ENCODE assay signal across 1 cellular context in the genomic region with DNA sequence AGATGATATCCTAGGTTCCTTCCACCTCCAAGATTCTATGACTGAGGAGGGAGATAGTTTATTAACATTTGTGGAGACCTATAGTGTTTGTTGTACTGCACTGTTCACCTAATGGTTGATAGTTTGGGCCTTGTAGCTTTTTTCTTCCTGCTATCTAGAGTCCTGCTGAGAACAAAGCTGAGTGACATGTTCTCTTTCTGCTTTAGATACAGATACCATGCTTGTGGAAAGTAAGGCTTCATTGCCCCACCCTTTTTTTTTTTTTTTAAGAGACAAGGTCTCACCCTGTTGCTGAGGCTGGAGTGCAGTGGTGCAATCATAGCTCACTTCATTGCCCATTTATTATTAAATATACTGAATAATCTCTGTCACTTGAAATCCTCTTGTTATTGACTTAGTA.
TF ChIP-seq lines count a peak whose summit lies in the region.

No MANE protein-coding gene starts in this region.

TF ChIP-seq in GM12878, 131 proteins besides CTCF, POLR2A, EP300 and RAD21:
- TF ChIP-seq, protein P1, sequence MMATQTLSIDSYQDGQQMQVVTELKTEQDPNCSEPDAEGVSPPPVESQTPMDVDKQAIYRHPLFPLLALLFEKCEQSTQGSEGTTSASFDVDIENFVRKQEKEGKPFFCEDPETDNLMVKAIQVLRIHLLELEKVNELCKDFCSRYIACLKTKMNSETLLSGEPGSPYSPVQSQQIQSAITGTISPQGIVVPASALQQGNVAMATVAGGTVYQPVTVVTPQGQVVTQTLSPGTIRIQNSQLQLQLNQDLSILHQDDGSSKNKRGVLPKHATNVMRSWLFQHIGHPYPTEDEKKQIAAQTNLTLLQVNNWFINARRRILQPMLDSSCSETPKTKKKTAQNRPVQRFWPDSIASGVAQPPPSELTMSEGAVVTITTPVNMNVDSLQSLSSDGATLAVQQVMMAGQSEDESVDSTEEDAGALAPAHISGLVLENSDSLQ (IDR thresholded peaks at IDR 0.05), result no peak
- TF ChIP-seq POU2F2 (IDR thresholded peaks at IDR 0.05; ENCODE audit: borderline replicate concordance, low read depth, low read length) (no peak), CHD4 (IDR thresholded peaks at IDR 0.05) (no peak), TCF7 (IDR thresholded peaks at IDR 0.05; ENCODE audit: borderline replicate concordance) (no peak), TCF3 (IDR thresholded peaks at IDR 0.05; ENCODE audit: borderline replicate concordance, insufficient read depth, low read depth, low read length) (no peak), NFXL1 (IDR thresholded peaks at IDR 0.05; ENCODE audit: borderline replicate concordance) (no peak), POLR2AphosphoS2 (IDR thresholded peaks at IDR 0.05; ENCODE audit: low read depth, low read length) (no peak)
- TF ChIP-seq, protein P2, sequence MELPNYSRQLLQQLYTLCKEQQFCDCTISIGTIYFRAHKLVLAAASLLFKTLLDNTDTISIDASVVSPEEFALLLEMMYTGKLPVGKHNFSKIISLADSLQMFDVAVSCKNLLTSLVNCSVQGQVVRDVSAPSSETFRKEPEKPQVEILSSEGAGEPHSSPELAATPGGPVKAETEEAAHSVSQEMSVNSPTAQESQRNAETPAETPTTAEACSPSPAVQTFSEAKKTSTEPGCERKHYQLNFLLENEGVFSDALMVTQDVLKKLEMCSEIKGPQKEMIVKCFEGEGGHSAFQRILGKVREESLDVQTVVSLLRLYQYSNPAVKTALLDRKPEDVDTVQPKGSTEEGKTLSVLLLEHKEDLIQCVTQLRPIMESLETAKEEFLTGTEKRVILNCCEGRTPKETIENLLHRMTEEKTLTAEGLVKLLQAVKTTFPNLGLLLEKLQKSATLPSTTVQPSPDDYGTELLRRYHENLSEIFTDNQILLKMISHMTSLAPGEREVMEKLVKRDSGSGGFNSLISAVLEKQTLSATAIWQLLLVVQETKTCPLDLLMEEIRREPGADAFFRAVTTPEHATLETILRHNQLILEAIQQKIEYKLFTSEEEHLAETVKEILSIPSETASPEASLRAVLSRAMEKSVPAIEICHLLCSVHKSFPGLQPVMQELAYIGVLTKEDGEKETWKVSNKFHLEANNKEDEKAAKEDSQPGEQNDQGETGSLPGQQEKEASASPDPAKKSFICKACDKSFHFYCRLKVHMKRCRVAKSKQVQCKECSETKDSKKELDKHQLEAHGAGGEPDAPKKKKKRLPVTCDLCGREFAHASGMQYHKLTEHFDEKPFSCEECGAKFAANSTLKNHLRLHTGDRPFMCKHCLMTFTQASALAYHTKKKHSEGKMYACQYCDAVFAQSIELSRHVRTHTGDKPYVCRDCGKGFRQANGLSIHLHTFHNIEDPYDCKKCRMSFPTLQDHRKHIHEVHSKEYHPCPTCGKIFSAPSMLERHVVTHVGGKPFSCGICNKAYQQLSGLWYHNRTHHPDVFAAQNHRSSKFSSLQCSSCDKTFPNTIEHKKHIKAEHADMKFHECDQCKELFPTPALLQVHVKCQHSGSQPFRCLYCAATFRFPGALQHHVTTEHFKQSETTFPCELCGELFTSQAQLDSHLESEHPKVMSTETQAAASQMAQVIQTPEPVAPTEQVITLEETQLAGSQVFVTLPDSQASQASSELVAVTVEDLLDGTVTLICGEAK (IDR thresholded peaks at IDR 0.05; ENCODE audit: borderline replicate concordance), result no peak
- TF ChIP-seq, protein P3, sequence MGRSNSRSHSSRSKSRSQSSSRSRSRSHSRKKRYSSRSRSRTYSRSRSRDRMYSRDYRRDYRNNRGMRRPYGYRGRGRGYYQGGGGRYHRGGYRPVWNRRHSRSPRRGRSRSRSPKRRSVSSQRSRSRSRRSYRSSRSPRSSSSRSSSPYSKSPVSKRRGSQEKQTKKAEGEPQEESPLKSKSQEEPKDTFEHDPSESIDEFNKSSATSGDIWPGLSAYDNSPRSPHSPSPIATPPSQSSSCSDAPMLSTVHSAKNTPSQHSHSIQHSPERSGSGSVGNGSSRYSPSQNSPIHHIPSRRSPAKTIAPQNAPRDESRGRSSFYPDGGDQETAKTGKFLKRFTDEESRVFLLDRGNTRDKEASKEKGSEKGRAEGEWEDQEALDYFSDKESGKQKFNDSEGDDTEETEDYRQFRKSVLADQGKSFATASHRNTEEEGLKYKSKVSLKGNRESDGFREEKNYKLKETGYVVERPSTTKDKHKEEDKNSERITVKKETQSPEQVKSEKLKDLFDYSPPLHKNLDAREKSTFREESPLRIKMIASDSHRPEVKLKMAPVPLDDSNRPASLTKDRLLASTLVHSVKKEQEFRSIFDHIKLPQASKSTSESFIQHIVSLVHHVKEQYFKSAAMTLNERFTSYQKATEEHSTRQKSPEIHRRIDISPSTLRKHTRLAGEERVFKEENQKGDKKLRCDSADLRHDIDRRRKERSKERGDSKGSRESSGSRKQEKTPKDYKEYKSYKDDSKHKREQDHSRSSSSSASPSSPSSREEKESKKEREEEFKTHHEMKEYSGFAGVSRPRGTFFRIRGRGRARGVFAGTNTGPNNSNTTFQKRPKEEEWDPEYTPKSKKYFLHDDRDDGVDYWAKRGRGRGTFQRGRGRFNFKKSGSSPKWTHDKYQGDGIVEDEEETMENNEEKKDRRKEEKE (IDR thresholded peaks at IDR 0.05), result no peak
- TF ChIP-seq, protein P4, sequence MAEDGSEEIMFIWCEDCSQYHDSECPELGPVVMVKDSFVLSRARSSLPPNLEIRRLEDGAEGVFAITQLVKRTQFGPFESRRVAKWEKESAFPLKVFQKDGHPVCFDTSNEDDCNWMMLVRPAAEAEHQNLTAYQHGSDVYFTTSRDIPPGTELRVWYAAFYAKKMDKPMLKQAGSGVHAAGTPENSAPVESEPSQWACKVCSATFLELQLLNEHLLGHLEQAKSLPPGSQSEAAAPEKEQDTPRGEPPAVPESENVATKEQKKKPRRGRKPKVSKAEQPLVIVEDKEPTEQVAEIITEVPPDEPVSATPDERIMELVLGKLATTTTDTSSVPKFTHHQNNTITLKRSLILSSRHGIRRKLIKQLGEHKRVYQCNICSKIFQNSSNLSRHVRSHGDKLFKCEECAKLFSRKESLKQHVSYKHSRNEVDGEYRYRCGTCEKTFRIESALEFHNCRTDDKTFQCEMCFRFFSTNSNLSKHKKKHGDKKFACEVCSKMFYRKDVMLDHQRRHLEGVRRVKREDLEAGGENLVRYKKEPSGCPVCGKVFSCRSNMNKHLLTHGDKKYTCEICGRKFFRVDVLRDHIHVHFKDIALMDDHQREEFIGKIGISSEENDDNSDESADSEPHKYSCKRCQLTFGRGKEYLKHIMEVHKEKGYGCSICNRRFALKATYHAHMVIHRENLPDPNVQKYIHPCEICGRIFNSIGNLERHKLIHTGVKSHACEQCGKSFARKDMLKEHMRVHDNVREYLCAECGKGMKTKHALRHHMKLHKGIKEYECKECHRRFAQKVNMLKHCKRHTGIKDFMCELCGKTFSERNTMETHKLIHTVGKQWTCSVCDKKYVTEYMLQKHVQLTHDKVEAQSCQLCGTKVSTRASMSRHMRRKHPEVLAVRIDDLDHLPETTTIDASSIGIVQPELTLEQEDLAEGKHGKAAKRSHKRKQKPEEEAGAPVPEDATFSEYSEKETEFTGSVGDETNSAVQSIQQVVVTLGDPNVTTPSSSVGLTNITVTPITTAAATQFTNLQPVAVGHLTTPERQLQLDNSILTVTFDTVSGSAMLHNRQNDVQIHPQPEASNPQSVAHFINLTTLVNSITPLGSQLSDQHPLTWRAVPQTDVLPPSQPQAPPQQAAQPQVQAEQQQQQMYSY (CRISPR knock-in tag; IDR thresholded peaks at IDR 0.05), result no peak
- TF ChIP-seq, protein P5, sequence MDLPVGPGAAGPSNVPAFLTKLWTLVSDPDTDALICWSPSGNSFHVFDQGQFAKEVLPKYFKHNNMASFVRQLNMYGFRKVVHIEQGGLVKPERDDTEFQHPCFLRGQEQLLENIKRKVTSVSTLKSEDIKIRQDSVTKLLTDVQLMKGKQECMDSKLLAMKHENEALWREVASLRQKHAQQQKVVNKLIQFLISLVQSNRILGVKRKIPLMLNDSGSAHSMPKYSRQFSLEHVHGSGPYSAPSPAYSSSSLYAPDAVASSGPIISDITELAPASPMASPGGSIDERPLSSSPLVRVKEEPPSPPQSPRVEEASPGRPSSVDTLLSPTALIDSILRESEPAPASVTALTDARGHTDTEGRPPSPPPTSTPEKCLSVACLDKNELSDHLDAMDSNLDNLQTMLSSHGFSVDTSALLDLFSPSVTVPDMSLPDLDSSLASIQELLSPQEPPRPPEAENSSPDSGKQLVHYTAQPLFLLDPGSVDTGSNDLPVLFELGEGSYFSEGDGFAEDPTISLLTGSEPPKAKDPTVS (IDR thresholded peaks at IDR 0.05; ENCODE audit: low read depth, low read length), result no peak
- TF ChIP-seq, protein P6, sequence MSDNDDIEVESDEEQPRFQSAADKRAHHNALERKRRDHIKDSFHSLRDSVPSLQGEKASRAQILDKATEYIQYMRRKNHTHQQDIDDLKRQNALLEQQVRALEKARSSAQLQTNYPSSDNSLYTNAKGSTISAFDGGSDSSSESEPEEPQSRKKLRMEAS (IDR thresholded peaks at IDR 0.05; ENCODE audit: low read depth, low read length), result no peak
- TF ChIP-seq, protein P7, sequence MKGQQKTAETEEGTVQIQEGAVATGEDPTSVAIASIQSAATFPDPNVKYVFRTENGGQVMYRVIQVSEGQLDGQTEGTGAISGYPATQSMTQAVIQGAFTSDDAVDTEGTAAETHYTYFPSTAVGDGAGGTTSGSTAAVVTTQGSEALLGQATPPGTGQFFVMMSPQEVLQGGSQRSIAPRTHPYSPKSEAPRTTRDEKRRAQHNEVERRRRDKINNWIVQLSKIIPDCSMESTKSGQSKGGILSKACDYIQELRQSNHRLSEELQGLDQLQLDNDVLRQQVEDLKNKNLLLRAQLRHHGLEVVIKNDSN (IDR thresholded peaks at IDR 0.05; ENCODE audit: borderline replicate concordance, extremely low read length, insufficient read depth, low read depth, low read length), result no peak
- TF ChIP-seq, protein P8, sequence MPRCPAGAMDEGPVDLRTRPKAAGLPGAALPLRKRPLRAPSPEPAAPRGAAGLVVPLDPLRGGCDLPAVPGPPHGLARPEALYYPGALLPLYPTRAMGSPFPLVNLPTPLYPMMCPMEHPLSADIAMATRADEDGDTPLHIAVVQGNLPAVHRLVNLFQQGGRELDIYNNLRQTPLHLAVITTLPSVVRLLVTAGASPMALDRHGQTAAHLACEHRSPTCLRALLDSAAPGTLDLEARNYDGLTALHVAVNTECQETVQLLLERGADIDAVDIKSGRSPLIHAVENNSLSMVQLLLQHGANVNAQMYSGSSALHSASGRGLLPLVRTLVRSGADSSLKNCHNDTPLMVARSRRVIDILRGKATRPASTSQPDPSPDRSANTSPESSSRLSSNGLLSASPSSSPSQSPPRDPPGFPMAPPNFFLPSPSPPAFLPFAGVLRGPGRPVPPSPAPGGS (IDR thresholded peaks at IDR 0.05; ENCODE audit: borderline replicate concordance, insufficient read depth, low read depth, low read length, poor library complexity, severe bottlenecking), result no peak
